22 cellular contexts compared by ENCODE assay signal in the genomic region with DNA sequence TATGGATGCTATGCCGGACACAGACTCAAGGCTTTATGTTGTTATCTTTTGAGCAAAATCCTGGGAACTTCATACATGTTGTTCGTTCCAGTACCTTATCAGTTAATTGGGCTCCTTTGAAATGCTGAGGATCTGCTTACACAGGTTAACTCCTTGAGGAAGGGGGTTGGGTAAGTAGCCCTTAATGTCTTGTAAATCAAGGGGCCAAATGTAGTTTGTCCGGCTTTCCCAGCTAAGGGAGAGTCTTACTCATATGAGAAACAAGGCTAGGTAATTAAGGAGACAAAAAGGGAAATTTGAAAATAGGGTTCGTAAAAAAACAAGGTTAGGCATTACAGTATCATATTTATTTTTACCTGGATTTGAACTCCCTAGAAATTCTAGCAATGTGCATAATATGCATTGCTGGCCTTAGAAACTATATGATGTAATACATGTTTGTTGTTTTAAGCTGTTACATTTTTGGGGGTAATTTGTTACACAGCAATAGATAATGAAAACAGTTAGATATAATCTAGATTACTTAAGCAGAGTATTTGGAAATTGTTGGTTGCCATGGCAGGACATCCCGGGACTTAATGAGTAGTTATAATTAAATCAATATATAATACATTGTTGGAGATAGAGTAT. TPM values are rescaled to one million over a fixed set of nuclear protein-coding genes. Genes with fewer than 3 reads are reported as not detected.
"Had no signal": no experiment of that assay in that cellular context is flagged by ENCODE, and none has a peak within 500 bp of the region (broad histone marks: within the 10 kb centered on the region; RNA-seq: fewer than 3 reads in every experiment).

No MANE protein-coding gene starts in this region.

- H3K27me3 Mint-ChIP-seq: activated naive CD8-positive, alpha-beta T cell treated with anti-CD3 and anti-CD28 coated beads, Interleukin-2, amount 50 U/mL, for 24 hours had no signal

- H3K27ac ChIP-seq: ascending aorta, breast epithelium, tibial nerve had no signal

- H3K9me3 Mint-ChIP-seq: activated B cell treated with CpG ODN at 0.5 μM for 24 hours; activated CD4-positive, alpha-beta T cell treated with anti-CD3 and anti-CD28 coated beads, Interleukin-2, amount 10 ng/mL, durations not matched to agents 24 days and 14 days; activated naive CD8-positive, alpha-beta T cell treated with anti-CD3 and anti-CD28 coated beads, Interleukin-2, amount 50 U/mL, for 24 hours; activated T-cell treated with anti-CD3 and anti-CD28 coated beads, Interleukin-2, amount 50 U/mL, for 72 hours; naive thymus-derived CD4-positive, alpha-beta T cell had no signal

- H3K4me1 ChIP-seq: ascending aorta, breast epithelium had no signal

- H3K27me3 ChIP-seq: ascending aorta, breast epithelium, left lung, tibial nerve had no signal

- ATAC-seq: activated naive CD8-positive, alpha-beta T cell treated with anti-CD3 and anti-CD28 coated beads, Interleukin-2, amount 50 U/mL, for 24 hours; activated T-cell treated with anti-CD3 and anti-CD28 coated beads, Interleukin-2, amount 50 U/mL, for 72 hours; mucosa of descending colon; naive thymus-derived CD4-positive, alpha-beta T cell had no signal

- H3K4me3 Mint-ChIP-seq: activated B cell treated with CpG ODN at 0.5 μM for 24 hours; activated naive CD8-positive, alpha-beta T cell treated with anti-CD3 and anti-CD28 coated beads, Interleukin-2, amount 50 U/mL, for 24 hours; activated T-cell treated with anti-CD3 and anti-CD28 coated beads, Interleukin-2, amount 50 U/mL, for 72 hours had no signal

- FAIRE-seq: islet of Langerhans had no signal

- H3K4me3 ChIP-seq: ascending aorta, breast epithelium, left lung, mucosa of descending colon, tibial nerve had no signal

- H3K9me3 ChIP-seq: ascending aorta, breast epithelium, left lung, mucosa of descending colon, tibial nerve had no signal

- H3K36me3 ChIP-seq: ascending aorta, breast epithelium, left lung, tibial nerve had no signal

- DNase-seq: activated B cell treated with CpG ODN at 0.5 μM for 24 hours; activated CD4-positive, alpha-beta T cell treated with anti-CD3 and anti-CD28 coated beads, Interleukin-2, amount 10 ng/mL, durations not matched to agents 24 days and 14 days; activated CD8-positive, alpha-beta memory T cell treated with anti-CD3 and anti-CD28 coated beads, Interleukin-2, amount 50 U/mL, for 48 hours; activated gamma-delta T cell; activated naive CD8-positive, alpha-beta T cell treated with anti-CD3 and anti-CD28 coated beads, Interleukin-2, amount 50 U/mL, for 24 hours; activated T-cell treated with anti-CD3 and anti-CD28 coated beads, Interleukin-2, amount 50 U/mL, for 72 hours; cerebellar nuclear complex; effector CD8-positive, alpha-beta T cell; foreskin melanocyte; left lung; mammary epithelial cell; mucosa of descending colon; naive thymus-derived CD4-positive, alpha-beta T cell; nucleus accumbens; stimulated activated CD4-positive, alpha-beta T cell treated with anti-CD3 and anti-CD28 coated beads, Interleukin-15, amount 100 ng/mL, for 24 hours; stimulated activated CD4-positive, alpha-beta T cell treated with anti-CD3 and anti-CD28 coated beads, Interleukin-4, amount 100 ng/mL, for 1 hour; stimulated activated naive CD4-positive, alpha-beta T cell had no signal

- H3K27ac Mint-ChIP-seq: activated B cell treated with CpG ODN at 0.5 μM for 24 hours; activated CD4-positive, alpha-beta T cell treated with anti-CD3 and anti-CD28 coated beads, Interleukin-2, amount 10 ng/mL, durations not matched to agents 24 days and 14 days; activated naive CD8-positive, alpha-beta T cell treated with anti-CD3 and anti-CD28 coated beads, Interleukin-2, amount 50 U/mL, for 24 hours; activated T-cell treated with anti-CD3 and anti-CD28 coated beads, Interleukin-2, amount 50 U/mL, for 72 hours had no signal

RNA-seq across cellular contexts. Expression of a gene that starts 48.0 kb away (rescaled TPM):
- total RNA-seq: activated B cell treated with CpG ODN at 0.5 μM for 24 hours; activated CD4-positive, alpha-beta T cell treated with anti-CD3 and anti-CD28 coated beads, Interleukin-2, amount 10 ng/mL, durations not matched to agents 24 days and 14 days; activated T-cell treated with anti-CD3 and anti-CD28 coated beads, Interleukin-2, amount 50 U/mL, for 72 hours; ascending aorta; left lung; posterior vena cava; tibial nerve had no signal
- polyA plus RNA-seq: naive thymus-derived CD4-positive, alpha-beta T cell had no signal
